In the genomic region with DNA sequence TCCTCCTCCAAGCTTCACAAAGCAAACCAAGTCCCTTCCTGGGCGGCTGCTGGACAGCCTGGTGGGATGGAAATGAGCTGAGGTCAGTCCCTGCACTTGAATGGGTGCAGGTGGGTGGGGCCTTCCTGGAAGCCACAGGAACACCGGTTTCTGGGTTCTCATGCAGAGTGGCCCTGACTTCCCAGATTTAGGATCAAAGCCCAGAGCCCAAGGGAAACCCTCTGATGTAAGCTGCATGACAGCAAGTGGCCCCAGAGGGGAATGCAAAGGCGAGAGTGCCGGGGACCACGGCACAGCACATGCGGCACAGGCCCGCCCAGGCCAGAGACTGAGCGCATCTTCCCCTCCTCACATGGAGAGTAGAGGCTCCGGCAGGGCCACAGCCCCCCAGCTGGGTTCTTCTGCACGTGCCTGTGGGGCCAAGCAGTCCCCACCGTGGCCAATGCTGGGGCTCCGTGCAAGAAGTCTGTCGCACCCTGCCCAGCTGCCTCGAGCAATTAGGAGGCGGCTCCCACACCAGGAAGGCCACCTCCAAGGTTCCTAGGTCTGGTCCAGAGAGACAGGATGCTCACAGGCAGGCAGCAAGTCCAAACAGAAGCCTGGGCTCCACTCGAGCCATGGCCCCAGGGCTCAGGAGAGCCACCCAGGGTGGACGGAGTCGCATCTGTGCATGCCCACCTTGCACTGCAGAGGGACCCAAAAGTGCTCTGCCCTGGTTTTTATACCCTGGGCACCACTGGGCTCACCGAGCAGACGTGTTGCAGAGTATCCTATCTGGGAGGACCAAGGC, we compare ENCODE assay signal across 1 cellular context.
TF ChIP-seq lines count a peak whose summit lies in the region.

No MANE protein-coding gene starts in this region.

TF ChIP-seq in H1, 55 proteins besides CTCF, POLR2A, EP300 and RAD21:
- TF ChIP-seq, protein P1, sequence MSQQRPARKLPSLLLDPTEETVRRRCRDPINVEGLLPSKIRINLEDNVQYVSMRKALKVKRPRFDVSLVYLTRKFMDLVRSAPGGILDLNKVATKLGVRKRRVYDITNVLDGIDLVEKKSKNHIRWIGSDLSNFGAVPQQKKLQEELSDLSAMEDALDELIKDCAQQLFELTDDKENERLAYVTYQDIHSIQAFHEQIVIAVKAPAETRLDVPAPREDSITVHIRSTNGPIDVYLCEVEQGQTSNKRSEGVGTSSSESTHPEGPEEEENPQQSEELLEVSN (IDR thresholded peaks at IDR 0.05): no peak
- TF ChIP-seq, protein P2, sequence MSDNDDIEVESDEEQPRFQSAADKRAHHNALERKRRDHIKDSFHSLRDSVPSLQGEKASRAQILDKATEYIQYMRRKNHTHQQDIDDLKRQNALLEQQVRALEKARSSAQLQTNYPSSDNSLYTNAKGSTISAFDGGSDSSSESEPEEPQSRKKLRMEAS (IDR thresholded peaks at IDR 0.05): 0 out of 2 replicates have a peak, but pooled peaks have one; percentile 22
- TF ChIP-seq CBX8 (IDR thresholded peaks at IDR 0.05; ENCODE audit: borderline replicate concordance, low read depth, low read length) (no peak), SP1 (IDR thresholded peaks at IDR 0.05; ENCODE audit: low read depth, low read length) (no peak), SAP30 (IDR thresholded peaks at IDR 0.05; ENCODE audit: insufficient read depth, insufficient replicate concordance, low read length) (no peak), TAF7 (optimal IDR thresholded peaks at IDR 0.05; ENCODE audit: borderline replicate concordance, low read depth, low read length) (no peak), KDM4A (IDR thresholded peaks at IDR 0.05; ENCODE audit: low read depth, low read length, severe bottlenecking) (no peak), HDAC2 (IDR thresholded peaks at IDR 0.05; ENCODE audit: borderline replicate concordance in 1 of 2, low read depth in 2 of 2, low read length in 2 of 2) (no peak)
- TF ChIP-seq, protein P3, sequence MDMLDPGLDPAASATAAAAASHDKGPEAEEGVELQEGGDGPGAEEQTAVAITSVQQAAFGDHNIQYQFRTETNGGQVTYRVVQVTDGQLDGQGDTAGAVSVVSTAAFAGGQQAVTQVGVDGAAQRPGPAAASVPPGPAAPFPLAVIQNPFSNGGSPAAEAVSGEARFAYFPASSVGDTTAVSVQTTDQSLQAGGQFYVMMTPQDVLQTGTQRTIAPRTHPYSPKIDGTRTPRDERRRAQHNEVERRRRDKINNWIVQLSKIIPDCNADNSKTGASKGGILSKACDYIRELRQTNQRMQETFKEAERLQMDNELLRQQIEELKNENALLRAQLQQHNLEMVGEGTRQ (IDR thresholded peaks at IDR 0.05; ENCODE audit: low read length): no peak
